Comparison of ENCODE assay signal across 9 cellular contexts in the genomic region with DNA sequence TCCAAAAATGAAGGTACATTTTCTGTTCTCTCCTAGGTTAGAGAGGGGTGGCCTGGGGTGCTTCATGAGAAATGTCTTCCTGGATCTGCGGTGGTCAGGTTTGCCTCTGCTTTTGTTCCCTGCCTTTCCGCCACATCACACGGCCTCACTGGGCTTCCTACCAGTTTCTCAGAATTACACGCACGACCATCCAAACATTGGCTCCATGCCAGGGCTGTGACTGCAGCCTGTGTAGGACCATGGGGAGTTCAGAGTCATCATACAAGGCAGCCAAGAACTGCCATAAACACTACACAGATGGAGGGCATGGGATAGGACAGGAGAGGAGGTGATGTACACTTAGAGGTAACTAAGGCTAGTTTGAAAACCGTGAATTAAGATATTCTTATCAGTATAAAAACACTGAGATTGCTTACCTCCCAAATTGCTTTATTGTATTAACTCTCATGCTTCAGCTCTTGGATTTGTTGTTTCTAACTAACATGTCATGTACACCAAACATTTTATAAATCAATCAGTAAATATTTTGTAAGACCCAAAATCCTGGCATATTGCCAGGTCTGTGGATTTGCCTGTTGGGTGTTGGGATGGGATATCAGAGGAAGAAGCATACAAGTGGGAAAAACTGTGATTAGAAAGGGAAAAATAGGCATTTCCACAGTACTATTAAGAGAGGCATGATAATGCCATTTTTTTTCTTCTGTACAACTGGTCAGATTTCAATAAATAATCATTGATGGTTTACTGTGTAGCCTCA. TPM values are rescaled to one million over a fixed set of nuclear protein-coding genes. Genes with fewer than 3 reads are reported as not detected.
DNase-seq lines count a peak whose midpoint lies in the region; ATAC-seq, FAIRE-seq and TF ChIP-seq lines count a peak whose summit lies in the region.
"Had no signal": no experiment of that assay in that cellular context is flagged by ENCODE, and none has a peak within 500 bp of the region (broad histone marks: within the 10 kb centered on the region; RNA-seq: fewer than 3 reads in every experiment).

No MANE protein-coding gene starts in this region.

- H3K36me3 ChIP-seq in BE2C (no peaks in the 10 kb centered on the region), MG63 (no peaks in the 10 kb centered on the region), astrocyte (ENCODE audit: insufficient read depth, low read length) (no peaks in the 10 kb centered on the region), liver (ENCODE audit: control insufficient read depth in 4 of 4, insufficient read depth in 3 of 4, low read depth in 1 of 4, low read length in 3 of 4) (no peaks in the 10 kb centered on the region)

- H3K4me2 ChIP-seq in astrocyte (ENCODE audit: low read length) = no peak overlapping the region

- no peaks in the 10 kb centered on the region for H3K27me3 ChIP-seq in BE2C
- no peaks in the 10 kb centered on the region for H3K27me3 ChIP-seq in MG63
- no peaks in the 10 kb centered on the region for H3K27me3 ChIP-seq in astrocyte (ENCODE audit: insufficient read depth, low read length)
- no peaks in the 10 kb centered on the region for H3K27me3 ChIP-seq in liver (ENCODE audit: control insufficient read depth in 4 of 4, insufficient read depth in 4 of 4, low read length in 3 of 4)

- DNase-seq in BE2C (peak; percentile 77), MG63 (peak; percentile 67), astrocyte (ENCODE audit: low read depth) (peak; percentile 76), retina (no peak), progenitor cell of endocrine pancreas (ENCODE audit: low spot score, unreplicated experiment) (no peak)
- no peak for DNase-seq in activated CD8-positive, alpha-beta memory T cell treated with anti-CD3 and anti-CD28 coated beads, Interleukin-2, amount 50 U/mL, for 48 hours

- H3K36me3 Mint-ChIP-seq in astrocyte (ENCODE audit: low read depth, unreplicated experiment) (no peaks in the 10 kb centered on the region), progenitor cell of endocrine pancreas (ENCODE audit: insufficient read depth) (no peaks in the 10 kb centered on the region)

- H3K4me3 ChIP-seq in BE2C (ENCODE audit: low read depth, low read length) (no peak overlapping the region), MG63 (no peak overlapping the region), astrocyte (ENCODE audit: insufficient read depth, low read depth, low read length) (no peak overlapping the region), liver (ENCODE audit: low read depth in 1 of 3, low read length in 3 of 3) (no peak overlapping the region)

- H3K27ac Mint-ChIP-seq in astrocyte (ENCODE audit: unreplicated experiment) (no peak overlapping the region), progenitor cell of endocrine pancreas (no peak overlapping the region)
- H3K27ac Mint-ChIP-seq: T-helper 2 cell treated with Interferon-gamma antibody and Interleukin-4, amounts not matched to agents 5 μg/mL and 100 μg/mL, for 36 hours had no signal

- H4K20me1 ChIP-seq in astrocyte (ENCODE audit: insufficient read depth, low read length) = no peaks in the 10 kb centered on the region

- FAIRE-seq in astrocyte (lab: Jason Lieb, UNC) = peak; percentile 5

- no peaks in the 10 kb centered on the region for H3K79me2 ChIP-seq in astrocyte (ENCODE audit: insufficient read depth, low read length)

- H3K9me3 ChIP-seq in BE2C (no peaks in the 10 kb centered on the region), MG63 (no peaks in the 10 kb centered on the region), astrocyte (ENCODE audit: insufficient read depth, low read depth, low read length) (no peaks in the 10 kb centered on the region), liver (ENCODE audit: control insufficient read depth in 4 of 4, low read length in 3 of 4) (no peaks in the 10 kb centered on the region)

- no peak overlapping the region for H3K27ac ChIP-seq in astrocyte (ENCODE audit: low read depth, low read length)
- no peak overlapping the region for H3K27ac ChIP-seq in liver (ENCODE audit: low read depth in 1 of 2, low read length in 2 of 2)

- peak overlapping the region; percentile 3 for H3K9ac ChIP-seq in astrocyte (ENCODE audit: low read length)
- no peak overlapping the region for H3K9ac ChIP-seq in liver (ENCODE audit: low read depth in 1 of 2, low read length in 2 of 2)

- no peak overlapping the region for H2AFZ ChIP-seq in astrocyte (ENCODE audit: low read depth, low read length)

- no peak for TF ChIP-seq CTCF in BE2C (IDR thresholded peaks at IDR 0.05; ENCODE audit: low read depth, low read length)
- no peak for TF ChIP-seq CTCF in astrocyte (IDR thresholded peaks at IDR 0.05; ENCODE audit: insufficient read depth, low read depth, low read length)
- no peak for TF ChIP-seq CTCF in liver (IDR thresholded peaks at IDR 0.05; ENCODE audit: low read depth, low read length, missing input control)
- no peak for TF ChIP-seq CTCF in progenitor cell of endocrine pancreas (IDR thresholded peaks at IDR 0.05; ENCODE audit: unreplicated experiment)

- H3K27me3 Mint-ChIP-seq in astrocyte (ENCODE audit: low read depth, unreplicated experiment) = no peaks in the 10 kb centered on the region
- no peaks in the 10 kb centered on the region for H3K27me3 Mint-ChIP-seq in progenitor cell of endocrine pancreas

- no peak for ATAC-seq in GM21737 (IDR thresholded peaks at IDR 0.05; ENCODE audit: unreplicated experiment)

- no peaks in the 10 kb centered on the region for H3K9me3 Mint-ChIP-seq in astrocyte (ENCODE audit: unreplicated experiment)
- H3K9me3 Mint-ChIP-seq in progenitor cell of endocrine pancreas (ENCODE audit: low read depth) = no peaks in the 10 kb centered on the region
- H3K9me3 Mint-ChIP-seq: T-helper 2 cell treated with Interferon-gamma antibody and Interleukin-4, amounts not matched to agents 5 μg/mL and 100 μg/mL, for 36 hours had no signal

- peaks cover 6% of the 10 kb centered on the region; the same call in 1 of the 2 replicates for H3K4me1 ChIP-seq in BE2C
- peaks cover 3% of the 10 kb centered on the region for H3K4me1 ChIP-seq in astrocyte (ENCODE audit: insufficient read depth, low read length)
- H3K4me1 ChIP-seq in liver (ENCODE audit: control insufficient read depth in 4 of 4, insufficient read depth in 4 of 4, low read length in 3 of 4) = peaks cover 0 to 17% (median 9%) of the 10 kb centered on the region in 4 donors

- TF ChIP-seq RAD21 in liver (IDR thresholded peaks at IDR 0.05) = no peak

- WGBS in liver = 37% methylated on average over 6 of the region's 6 CpGs

- H3K4me3 Mint-ChIP-seq in astrocyte (ENCODE audit: unreplicated experiment) (no peak overlapping the region), progenitor cell of endocrine pancreas (ENCODE audit: low read depth) (no peak overlapping the region)
- H3K4me3 Mint-ChIP-seq: T-helper 2 cell treated with Interferon-gamma antibody and Interleukin-4, amounts not matched to agents 5 μg/mL and 100 μg/mL, for 36 hours had no signal

- no peaks in the 10 kb centered on the region for H3K4me1 Mint-ChIP-seq in astrocyte (ENCODE audit: low read depth, unreplicated experiment)
- H3K4me1 Mint-ChIP-seq in progenitor cell of endocrine pancreas (ENCODE audit: low read depth) = no peaks in the 10 kb centered on the region

TF ChIP-seq in liver, 16 proteins besides CTCF, POLR2A, EP300 and RAD21:
- TF ChIP-seq GABPA (IDR thresholded peaks at IDR 0.05 in 1 of 2, conservative IDR thresholded peaks at IDR 0.05 in 1 of 2) (no peak), SP1 (IDR thresholded peaks at IDR 0.05) (peak; percentile 28), RXRA (IDR thresholded peaks at IDR 0.05) (no peak), HNF4A (conservative IDR thresholded peaks at IDR 0.05) (no peak)
- TF ChIP-seq, protein P1, sequence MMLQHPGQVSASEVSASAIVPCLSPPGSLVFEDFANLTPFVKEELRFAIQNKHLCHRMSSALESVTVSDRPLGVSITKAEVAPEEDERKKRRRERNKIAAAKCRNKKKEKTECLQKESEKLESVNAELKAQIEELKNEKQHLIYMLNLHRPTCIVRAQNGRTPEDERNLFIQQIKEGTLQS (IDR thresholded peaks at IDR 0.05) = no peak
- TF ChIP-seq, protein P2, sequence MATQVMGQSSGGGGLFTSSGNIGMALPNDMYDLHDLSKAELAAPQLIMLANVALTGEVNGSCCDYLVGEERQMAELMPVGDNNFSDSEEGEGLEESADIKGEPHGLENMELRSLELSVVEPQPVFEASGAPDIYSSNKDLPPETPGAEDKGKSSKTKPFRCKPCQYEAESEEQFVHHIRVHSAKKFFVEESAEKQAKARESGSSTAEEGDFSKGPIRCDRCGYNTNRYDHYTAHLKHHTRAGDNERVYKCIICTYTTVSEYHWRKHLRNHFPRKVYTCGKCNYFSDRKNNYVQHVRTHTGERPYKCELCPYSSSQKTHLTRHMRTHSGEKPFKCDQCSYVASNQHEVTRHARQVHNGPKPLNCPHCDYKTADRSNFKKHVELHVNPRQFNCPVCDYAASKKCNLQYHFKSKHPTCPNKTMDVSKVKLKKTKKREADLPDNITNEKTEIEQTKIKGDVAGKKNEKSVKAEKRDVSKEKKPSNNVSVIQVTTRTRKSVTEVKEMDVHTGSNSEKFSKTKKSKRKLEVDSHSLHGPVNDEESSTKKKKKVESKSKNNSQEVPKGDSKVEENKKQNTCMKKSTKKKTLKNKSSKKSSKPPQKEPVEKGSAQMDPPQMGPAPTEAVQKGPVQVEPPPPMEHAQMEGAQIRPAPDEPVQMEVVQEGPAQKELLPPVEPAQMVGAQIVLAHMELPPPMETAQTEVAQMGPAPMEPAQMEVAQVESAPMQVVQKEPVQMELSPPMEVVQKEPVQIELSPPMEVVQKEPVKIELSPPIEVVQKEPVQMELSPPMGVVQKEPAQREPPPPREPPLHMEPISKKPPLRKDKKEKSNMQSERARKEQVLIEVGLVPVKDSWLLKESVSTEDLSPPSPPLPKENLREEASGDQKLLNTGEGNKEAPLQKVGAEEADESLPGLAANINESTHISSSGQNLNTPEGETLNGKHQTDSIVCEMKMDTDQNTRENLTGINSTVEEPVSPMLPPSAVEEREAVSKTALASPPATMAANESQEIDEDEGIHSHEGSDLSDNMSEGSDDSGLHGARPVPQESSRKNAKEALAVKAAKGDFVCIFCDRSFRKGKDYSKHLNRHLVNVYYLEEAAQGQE (IDR thresholded peaks at IDR 0.05) = no peak
- TF ChIP-seq, protein P3, sequence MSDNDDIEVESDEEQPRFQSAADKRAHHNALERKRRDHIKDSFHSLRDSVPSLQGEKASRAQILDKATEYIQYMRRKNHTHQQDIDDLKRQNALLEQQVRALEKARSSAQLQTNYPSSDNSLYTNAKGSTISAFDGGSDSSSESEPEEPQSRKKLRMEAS (IDR thresholded peaks at IDR 0.05) = no peak

RNA-seq across cellular contexts. Expression of a gene that starts 45.2 kb away (rescaled TPM):
- 8.2 TPM for polyA plus RNA-seq in BE2C (2012; ENCODE audit: insufficient read depth, insufficient read length, low read depth)
- 0.39 and 6.1 TPM in 2 replicates for total RNA-seq in MG63 (2014; rRNA removed; shearing (Covaris generic); ENCODE audit: low replicate concordance)
- 7.0 and 7.2 TPM in 2 replicates for total RNA-seq in astrocyte
- total RNA-seq in liver = 1 to 10 TPM; 3.2 to 5.9 TPM
- polyA plus RNA-seq in liver = 1 to 10 TPM; 3.0 to 6.1 TPM
- 11.7 and 13.9 TPM in 2 replicates for total RNA-seq in progenitor cell of endocrine pancreas

Comparison
In these comparisons a context has a peak if more than half of its experiments do, and no peak if none do; other contexts are left out.
1. DNase-seq: peak in BE2C (single experiment), MG63 (single experiment) and astrocyte (single experiment); none in retina (single experiment), progenitor cell of endocrine pancreas (single experiment) and activated CD8-positive, alpha-beta memory T cell treated with anti-CD3 and anti-CD28 coated beads, Interleukin-2, amount 50 U/mL, for 48 hours (single experiment).